Comparison of ENCODE assay signal across 11 cellular contexts in genomic region chr5:107869459-107870115, GRCh38.
A peak's percentile ranks its signal among the peaks of the same experiment; 100 is the strongest.
DNase-seq lines count a peak whose midpoint lies in the region; ATAC-seq, FAIRE-seq and TF ChIP-seq lines count a peak whose summit lies in the region.
"Had no signal": no experiment of that assay in that cellular context is flagged by ENCODE, and none has a peak within 500 bp of the region (broad histone marks: within the 10 kb centered on the region; RNA-seq: fewer than 3 reads in every experiment).

No MANE protein-coding gene starts in this region.

- H3K4me1 ChIP-seq in HepG2 (ENCODE audit: insufficient read depth, low read length) = no peaks in the 10 kb centered on the region

- no peaks in the 10 kb centered on the region for H4K20me1 ChIP-seq in HepG2 (ENCODE audit: insufficient read depth, low read length)

- H3K4me2 ChIP-seq in HepG2 (ENCODE audit: low read depth, low read length) = no peak overlapping the region

- TF ChIP-seq EP300 in HepG2 (IDR thresholded peaks at IDR 0.05; ENCODE audit: low read depth in 2 of 2, low read length in 2 of 2) (no peak), HepG2 (CRISPR knock-in tag; IDR thresholded peaks at IDR 0.05; ENCODE audit: borderline replicate concordance) (no peak)

- TF ChIP-seq POLR2A in HepG2 (IDR thresholded peaks at IDR 0.05; ENCODE audit: insufficient read depth in 1 of 2, low read depth in 2 of 2, low read length in 2 of 2) = no peak

- no peak for FAIRE-seq in HTR-8/SVneo (lab: Jason Lieb, UNC)
- no peak for FAIRE-seq in HepG2 (lab: Jason Lieb, UNC)

- no peak overlapping the region for H3K9ac ChIP-seq in HepG2 (ENCODE audit: insufficient read depth, low read depth, low read length)

- H3K79me2 ChIP-seq in HepG2 (ENCODE audit: insufficient read depth, low read length) = no peaks in the 10 kb centered on the region

- BruUV-seq in HepG2 (replicated peaks; lab: Mats Ljungman, UMichigan) = no TSS peak

- H3K4me3 ChIP-seq in AG04449 (ENCODE audit: low read depth, low read length) (no peak overlapping the region), astrocyte of the spinal cord (ENCODE audit: low read depth, low read length) (no peak overlapping the region), kidney epithelial cell (ENCODE audit: low read depth, low read length) (no peak overlapping the region), HepG2 (replicated peaks in 1 of 3; ENCODE audit: insufficient read depth in 1 of 3, low read depth in 2 of 3, low read length in 3 of 3) (no peak overlapping the region)

- intact Hi-C loops in HepG2 (cut with micrococcal nuclease; ENCODE audit: unreplicated experiment) = no loop called here

- no peak for TF ChIP-seq RAD21 in HepG2 (CRISPR knock-in tag; IDR thresholded peaks at IDR 0.05)

- in situ Hi-C loops in astrocyte of the spinal cord (cut with HindIII; ENCODE audit: low sequenced_read_pairs) (no loop called here), HepG2 (cut with HindIII; ENCODE audit: extremely low pct_ligation_motif_present, low pct_unique_long_range_greater_than_20kb) (no loop called here)

- H3K9me3 ChIP-seq in HepG2 (ENCODE audit: low read length) = no peaks in the 10 kb centered on the region

- DNase-seq in AG04449 (ENCODE audit: low read depth, low spot score) = peak; percentile 29
- DNase-seq in HTR-8/SVneo (ENCODE audit: insufficient read length, low spot score) = peak; percentile 26
- DNase-seq in astrocyte of the spinal cord (ENCODE audit: low read depth, low spot score) = peak; percentile 61
- DNase-seq in kidney epithelial cell (ENCODE audit: low read depth) = peak; percentile 58
- DNase-seq in activated CD4-positive, alpha-beta T cell treated with anti-CD3 and anti-CD28 coated beads, Interleukin-2, amount 50 U/mL, for 1 hour = no peak
- DNase-seq in HepG2 (ENCODE audit: low spot score) = no peak
- no peak for DNase-seq in inferior parietal cortex (ENCODE audit: extremely low spot score)
- DNase-seq: activated CD8-positive, alpha-beta memory T cell treated with anti-CD3 and anti-CD28 coated beads, Interleukin-2, amount 50 U/mL, for 4 hours; stimulated activated naive CD8-positive, alpha-beta T cell treated with anti-CD3 and anti-CD28 coated beads, Interleukin-15, amount 100 ng/mL, for 72 hours had no signal

- H3K27me3 ChIP-seq in kidney epithelial cell (ENCODE audit: control insufficient read depth, insufficient read depth, low read length) (no peaks in the 10 kb centered on the region), HepG2 (ENCODE audit: control insufficient read depth in 1 of 2, insufficient read depth in 2 of 2, low read length in 2 of 2) (no peaks in the 10 kb centered on the region)

- H3K36me3 ChIP-seq in kidney epithelial cell (ENCODE audit: control insufficient read depth, insufficient read depth, low read length) (no peaks in the 10 kb centered on the region), HepG2 (replicated peaks in 1 of 2; ENCODE audit: control insufficient read depth in 1 of 2, insufficient read depth in 2 of 2, low read length in 2 of 2) (no peaks in the 10 kb centered on the region)

- H3K27ac ChIP-seq in HepG2 (ENCODE audit: extremely low read length, insufficient read depth, low read length) = no peak overlapping the region
- H3K27ac ChIP-seq: HL-60 had no signal

- TF ChIP-seq CTCF in AG04449 (IDR thresholded peaks at IDR 0.05; ENCODE audit: insufficient read depth, low read length, missing control alignments) (no peak), astrocyte of the spinal cord (IDR thresholded peaks at IDR 0.05; ENCODE audit: low read depth, low read length) (no peak), kidney epithelial cell (IDR thresholded peaks at IDR 0.05; ENCODE audit: insufficient read depth, low read length, poor library complexity, severe bottlenecking) (no peak), HepG2 (CRISPR knock-in tag; IDR thresholded peaks at IDR 0.05) (no peak)

- H2AFZ ChIP-seq in HepG2 (ENCODE audit: low read length) = no peak overlapping the region

- POLR2A ChIA-PET in AG04449 (lab: Yijun Ruan, JAX) (no interaction called here), HepG2 (lab: Yijun Ruan, JAX) (no interaction called here)

- 73% methylated on average over 4 of the region's 4 CpGs for WGBS in HepG2 (ENCODE audit: low lambda C conversion rate)

- ATAC-seq in HepG2 (no peak), GM18867 (IDR thresholded peaks at IDR 0.05; ENCODE audit: unreplicated experiment) (no peak)
- ATAC-seq: stimulated activated naive CD8-positive, alpha-beta T cell treated with anti-CD3 and anti-CD28 coated beads, Interleukin-15, amount 100 ng/mL, for 72 hours had no signal

- CTCF ChIA-PET in AG04449 (lab: Yijun Ruan, JAX) = no interaction called here
- CTCF ChIA-PET in HepG2 (lab: Yijun Ruan, JAX; ENCODE audit: low intra/inter-chr PET ratio, low total read pairs) = no interaction called here

TF ChIP-seq in HepG2, 621 proteins besides CTCF, POLR2A, EP300 and RAD21 (continues in another document):
- TF ChIP-seq CHD2 (IDR thresholded peaks at IDR 0.05; ENCODE audit: low read depth, low read length) (no peak), BCL6 (CRISPR knock-in tag; IDR thresholded peaks at IDR 0.05) (no peak), ZNF770 (CRISPR knock-in tag; IDR thresholded peaks at IDR 0.05) (no peak), ZNF629 (CRISPR knock-in tag; conservative IDR thresholded peaks at IDR 0.05) (no peak), ZNF776 (CRISPR knock-in tag; IDR thresholded peaks at IDR 0.05) (no peak), ZNF580 (CRISPR knock-in tag; IDR thresholded peaks at IDR 0.05; ENCODE audit: borderline replicate concordance, low read depth) (no peak), GPN1 (CRISPR knock-in tag; IDR thresholded peaks at IDR 0.05; ENCODE audit: borderline replicate concordance) (no peak), PAX8 (CRISPR knock-in tag; IDR thresholded peaks at IDR 0.05; ENCODE audit: borderline replicate concordance) (no peak), XRCC5 (optimal IDR thresholded peaks at IDR 0.05; ENCODE audit: low read length) (no peak), BRCA1 (CRISPR knock-in tag; IDR thresholded peaks at IDR 0.05) (no peak), STAT5B (CRISPR knock-in tag; IDR thresholded peaks at IDR 0.05) (no peak), NBN (conservative IDR thresholded peaks at IDR 0.05) (no peak), GTF2F1 (IDR thresholded peaks at IDR 0.05; ENCODE audit: low read length) (no peak), THAP8 (CRISPR knock-in tag; IDR thresholded peaks at IDR 0.05; ENCODE audit: borderline replicate concordance) (no peak)

Comparison
In these comparisons a context has a peak if more than half of its experiments do, and no peak if none do; other contexts are left out.
1. DNase-seq: peak in AG04449 (single experiment), HTR-8/SVneo (single experiment), astrocyte of the spinal cord (single experiment) and kidney epithelial cell (single experiment); none in activated CD4-positive, alpha-beta T cell treated with anti-CD3 and anti-CD28 coated beads, Interleukin-2, amount 50 U/mL, for 1 hour (single experiment), HepG2 (single experiment) and inferior parietal cortex (single experiment).